Comparison of ENCODE assay signal across 18 cellular contexts in the genomic region with DNA sequence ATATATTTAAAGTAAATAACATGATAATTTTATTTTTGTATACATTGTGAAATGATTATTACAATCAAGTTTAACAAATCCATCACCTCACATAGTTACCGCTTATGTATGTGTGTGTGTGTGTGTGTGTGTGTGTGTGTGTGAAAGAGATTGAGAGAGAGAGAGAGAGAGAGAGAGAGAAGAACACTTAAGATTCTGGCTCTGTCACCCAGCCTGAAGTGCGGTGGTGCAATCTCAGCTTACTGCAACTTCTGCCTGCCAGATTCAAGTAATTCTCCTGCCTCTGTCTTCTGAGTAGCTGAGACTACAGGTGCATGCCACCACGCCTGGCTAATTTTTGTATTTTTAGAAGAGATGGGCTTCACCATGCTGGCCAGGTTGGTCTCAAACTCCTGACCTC. TPM values are rescaled to one million over a fixed set of nuclear protein-coding genes. Genes with fewer than 3 reads are reported as not detected.
DNase-seq lines count a peak whose midpoint lies in the region; ATAC-seq and TF ChIP-seq lines count a peak whose summit lies in the region.
"Had no signal": no experiment of that assay in that cellular context is flagged by ENCODE, and none has a peak within 500 bp of the region (broad histone marks: within the 10 kb centered on the region; RNA-seq: fewer than 3 reads in every experiment).

No MANE protein-coding gene starts in this region.

- H3K9ac ChIP-seq in H9 (ENCODE audit: extremely low read depth, insufficient read length, low read length): no peak overlapping the region
- H3K9ac ChIP-seq: BLaER1 had no signal

- no peak overlapping the region for H3K4ac ChIP-seq in H9 (ENCODE audit: low read depth, low read length)

- H3K9me3 Mint-ChIP-seq in type B pancreatic cell (peaks cover 12% of the 10 kb centered on the region), H9 (peaks cover 4 to 12% of the 10 kb centered on the region in 2 experiments)

- H3K4me3 ChIP-seq in AG10803 (ENCODE audit: low read length) (no peak overlapping the region), lung (no peak overlapping the region)
- H3K4me3 ChIP-seq: A549, BLaER1 had no signal

- peak; percentile 16 for DNase-seq in AG10803 (ENCODE audit: low read depth)
- peak; percentile 34 for DNase-seq in amniotic epithelial cell (ENCODE audit: low read depth)
- DNase-seq in lung (ENCODE audit: low spot score): peak; percentile 36
- peak; percentile 6 for DNase-seq in type B pancreatic cell (ENCODE audit: extremely low spot score, unreplicated experiment)
- DNase-seq in NCI-H1417 (lab: John Stamatoyannopoulos, UW): no peak
- no peak for DNase-seq in H9
- DNase-seq: AML-193; Caco-2; CD8-positive, alpha-beta memory T cell; DND-41; GDM1; GOT3; HCEC 1CT; IMR-90 had no signal

- no peaks in the 10 kb centered on the region for H3K4me1 ChIP-seq in lung (ENCODE audit: control insufficient read depth in 2 of 2, insufficient read depth in 2 of 2, low read length in 2 of 2)
- no peaks in the 10 kb centered on the region for H3K4me1 ChIP-seq in H9 (ENCODE audit: insufficient read depth, low read length)
- H3K4me1 ChIP-seq: BLaER1 had no signal

- H3K27me3 ChIP-seq in lung (ENCODE audit: control insufficient read depth, insufficient read depth) (no peaks in the 10 kb centered on the region), H9 (ENCODE audit: insufficient read depth, low read length) (no peaks in the 10 kb centered on the region)
- H3K27me3 ChIP-seq: BLaER1 had no signal

- TF ChIP-seq CTCF in AG10803 (conservative IDR thresholded peaks at IDR 0.05; ENCODE audit: low read length) (no peak), lung (IDR thresholded peaks at IDR 0.05; ENCODE audit: control extremely low read depth, extremely low read depth) (no peak), type B pancreatic cell (conservative IDR thresholded peaks at IDR 0.05) (no peak), H9 (conservative IDR thresholded peaks at IDR 0.05) (no peak)

- H3K27ac Mint-ChIP-seq in type B pancreatic cell: no peak overlapping the region
- no peak overlapping the region for H3K27ac Mint-ChIP-seq in H9
- H3K27ac Mint-ChIP-seq: CD8-positive, alpha-beta memory T cell had no signal

- H2BK5ac ChIP-seq in H9 (ENCODE audit: insufficient read length, low read length): no peak overlapping the region

- no peak overlapping the region for H2BK12ac ChIP-seq in H9 (ENCODE audit: insufficient read length, low read depth, low read length)

- H3K4me2 ChIP-seq in H9 (ENCODE audit: insufficient read depth, insufficient read length, low read length): no peak overlapping the region
- H3K4me2 ChIP-seq: A549, BLaER1 had no signal

- H2BK120ac ChIP-seq in H9 (ENCODE audit: low read depth, low read length, poor library complexity, severe bottlenecking): no peak overlapping the region

- H3K79me2 ChIP-seq in H9 (ENCODE audit: insufficient read depth, low read length): no peaks in the 10 kb centered on the region

- H4K8ac ChIP-seq in H9 (replicated peaks; ENCODE audit: insufficient read length, low read depth, low read length): no peak overlapping the region

- no peak overlapping the region for H2AFZ ChIP-seq in H9 (ENCODE audit: low read length)

- no peaks in the 10 kb centered on the region for H3K23me2 ChIP-seq in H9 (ENCODE audit: insufficient read length, low read depth, low read length, poor library complexity, severe bottlenecking)

- H4K91ac ChIP-seq in H9 (ENCODE audit: insufficient read length, low read depth, low read length): no peak overlapping the region

- ATAC-seq in lung (ENCODE audit: insufficient read depth, low FRiP score) (no peak), esophagus mucosa (no peak)
- ATAC-seq: A549 had no signal

- no peak overlapping the region for H2BK15ac ChIP-seq in H9 (ENCODE audit: low read depth, low read length)

- no peak overlapping the region for H4K5ac ChIP-seq in H9 (ENCODE audit: insufficient read length, low read depth, low read length)

- no peaks in the 10 kb centered on the region for H4K20me1 ChIP-seq in H9 (ENCODE audit: control insufficient read depth, insufficient read depth, insufficient read length)
- H4K20me1 ChIP-seq: BLaER1 had no signal

- no peak overlapping the region for H3K23ac ChIP-seq in H9 (ENCODE audit: insufficient read length, low read depth, low read length)

- H3K56ac ChIP-seq in H9 (ENCODE audit: insufficient read length, low read depth, low read length): no peak overlapping the region

- peaks cover 23% of the 10 kb centered on the region for H3K4me1 Mint-ChIP-seq in type B pancreatic cell (ENCODE audit: unreplicated experiment)
- H3K4me1 Mint-ChIP-seq in H9: peaks cover 16 to 20% of the 10 kb centered on the region in 2 experiments

- 60 to 76% methylated on average over 3 of the region's 3 CpGs for WGBS in lung, 2 donors
- WGBS in H9 (ENCODE audit: extremely low coverage, insufficient read length, low lambda C conversion rate): no CpG with 5 or more reads among the region's 3 CpGs

- no peak overlapping the region for H3K18ac ChIP-seq in H9 (ENCODE audit: insufficient read length, low read depth, low read length)

- H3K79me1 ChIP-seq in H9 (ENCODE audit: insufficient read depth, low read depth, low read length, poor library complexity, severe bottlenecking): no peaks in the 10 kb centered on the region

- H3K4me3 Mint-ChIP-seq in type B pancreatic cell: no peak overlapping the region
- H3K4me3 Mint-ChIP-seq in H9: no peak overlapping the region
- H3K4me3 Mint-ChIP-seq: CD8-positive, alpha-beta memory T cell had no signal

- no peak overlapping the region for H3K14ac ChIP-seq in H9 (ENCODE audit: insufficient read depth, low read length)

- H3K9me3 ChIP-seq in lung (ENCODE audit: control insufficient read depth in 2 of 2, insufficient read depth in 1 of 2, low read length in 1 of 2): no peaks in the 10 kb centered on the region
- H3K9me3 ChIP-seq in H9 (ENCODE audit: control insufficient read depth, low read depth, low read length): peaks cover 6% of the 10 kb centered on the region

- no peak overlapping the region for H3T11ph ChIP-seq in H9 (ENCODE audit: low read length)

- no peak overlapping the region for H2AK5ac ChIP-seq in H9 (ENCODE audit: insufficient read length, low read length)

- H2BK20ac ChIP-seq in H9 (ENCODE audit: low read depth, low read length, poor library complexity, severe bottlenecking): no peak overlapping the region

- H3K36me3 ChIP-seq in lung (ENCODE audit: control insufficient read depth in 2 of 2, insufficient read depth in 2 of 2, low read length in 2 of 2): no peaks in the 10 kb centered on the region
- H3K36me3 ChIP-seq: BLaER1 had no signal

- H3K27me3 Mint-ChIP-seq in type B pancreatic cell (no peaks in the 10 kb centered on the region), H9 (ENCODE audit: low read depth) (no peaks in the 10 kb centered on the region)

- H3K36me3 Mint-ChIP-seq in type B pancreatic cell (peaks cover 10% of the 10 kb centered on the region), H9 (ENCODE audit: insufficient read depth in 1 of 3, low read depth in 3 of 3) (peaks cover 5 to 11% (median 7%) of the 10 kb centered on the region in 3 experiments)

- H3K27ac ChIP-seq in lung (ENCODE audit: low read depth in 1 of 2, low read length in 1 of 2) (no peak overlapping the region), H9 (ENCODE audit: insufficient read length, low read depth, low read length) (no peak overlapping the region)
- H3K27ac ChIP-seq: A549, BLaER1, HL-60 had no signal

RNA-seq across cellular contexts. Expression of gene LYZL1, which starts 17.8 kb away (rescaled TPM):
- total RNA-seq in lung: not detected
- not detected for polyA plus RNA-seq in lung
- total RNA-seq in type B pancreatic cell (ENCODE audit: low replicate concordance): not detected in 2 replicates
- total RNA-seq in H9 (2021): not detected in 2 replicates
- not detected for total RNA-seq in esophagus mucosa
- total RNA-seq: Caco-2; CD8-positive, alpha-beta memory T cell; IMR-90 had no signal
- polyA plus RNA-seq: A549; CD8-positive, alpha-beta memory T cell; IMR-90 had no signal

Comparison
In these comparisons a context has a peak if more than half of its experiments do, and no peak if none do; other contexts are left out.
1. DNase-seq: peak in AG10803 (single experiment), amniotic epithelial cell (single experiment), lung (single experiment) and type B pancreatic cell (single experiment); none in NCI-H1417 (0 of 3) and H9 (single experiment).